In the genomic region with DNA sequence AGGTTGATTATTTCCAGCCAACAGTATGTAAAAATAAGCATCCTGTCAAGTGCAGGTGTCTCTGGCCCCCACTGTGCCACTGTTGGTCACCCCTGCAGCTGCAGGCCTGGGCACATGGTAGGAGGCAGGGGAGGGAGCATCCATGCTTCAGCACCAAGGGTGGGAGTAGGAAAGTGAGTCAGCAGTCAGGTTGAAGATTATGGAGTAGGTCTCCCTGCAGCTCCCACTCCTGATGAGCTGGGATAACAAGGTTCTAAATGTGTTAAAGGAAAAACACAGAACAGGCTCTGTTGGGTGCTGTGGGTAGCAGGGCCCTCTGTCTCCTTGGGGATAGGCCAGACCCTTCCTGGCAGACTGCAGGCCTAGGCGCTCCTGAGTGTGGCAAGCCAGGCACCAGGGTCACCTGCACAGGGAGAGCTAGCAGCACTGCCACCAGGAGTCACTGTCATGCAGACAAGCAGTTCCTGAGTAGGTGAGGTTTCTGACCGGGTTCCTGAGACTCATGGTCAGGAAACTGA, we compare ENCODE assay signal across 8 cellular contexts. TPM values are rescaled to one million over a fixed set of nuclear protein-coding genes. Genes with fewer than 3 reads are reported as not detected.
DNase-seq lines count a peak whose midpoint lies in the region; ATAC-seq, FAIRE-seq and TF ChIP-seq lines count a peak whose summit lies in the region.

No MANE protein-coding gene starts in this region.

- TF ChIP-seq CTCF in A549 (IDR thresholded peaks at IDR 0.05), result no peak

- H3K27ac ChIP-seq in A549, result no peak overlapping the region
- no peak overlapping the region for H3K27ac ChIP-seq in SJCRH30

- ATAC-seq in A549 (peak; percentile 61 to 77; a peak in 3 of 6 replicates), HG03342 (IDR thresholded peaks at IDR 0.05; ENCODE audit: unreplicated experiment) (peak; percentile 65)

- peak in 1 of 2 experiments; percentile 27 for DNase-seq in A549 (ENCODE audit: low read depth in 1 of 2, low spot score in 1 of 2)
- DNase-seq in GM18507 (ENCODE audit: extremely low spot score, insufficient read length, low read depth), result peak; percentile 50
- peak; percentile 4 to 10 for DNase-seq in activated CD4-positive, alpha-beta T cell treated with anti-CD3 and anti-CD28 coated beads, Interleukin-2, amount 50 U/mL, for 4 hours
- DNase-seq in kidney glomerular epithelial cell (lab: John Stamatoyannopoulos, UW), result peak; percentile 18
- DNase-seq in SJCRH30, result no peak
- DNase-seq in hippocampal formation (lab: John Stamatoyannopoulos, UW), result no peak
- DNase-seq in NCI-H2107 treated with DMSO at 0.1 percent for 48 hours (lab: John Stamatoyannopoulos, UW; ENCODE audit: unreplicated experiment), result no peak

- POLR2A ChIA-PET in A549 (lab: Yijun Ruan, JAX), result no interaction called here

- H3K4me3 ChIP-seq in A549, result no peak overlapping the region
- no peak overlapping the region for H3K4me3 ChIP-seq in SJCRH30

- no peak for TF ChIP-seq POLR2A in A549 (IDR thresholded peaks at IDR 0.05; ENCODE audit: low read length)

- TF ChIP-seq RAD21 in A549 (conservative IDR thresholded peaks at IDR 0.05 in 1 of 2, IDR thresholded peaks at IDR 0.05 in 1 of 2), result no peak

- H3K4me2 ChIP-seq in A549, result no peak overlapping the region

- H3K9me3 ChIP-seq in A549 (no peaks in the 10 kb centered on the region), SJCRH30 (replicated peaks) (no peaks in the 10 kb centered on the region)

- TF ChIP-seq EP300 in A549 (IDR thresholded peaks at IDR 0.05), result no peak

- 82% methylated on average over 2 of the region's 2 CpGs for WGBS in A549 (ENCODE audit: missing lambda C conversion rate)

- H3K4me1 ChIP-seq in A549 (no peaks in the 10 kb centered on the region), SJCRH30 (no peaks in the 10 kb centered on the region)

- H3K27me3 ChIP-seq in SJCRH30, result no peaks in the 10 kb centered on the region

- FAIRE-seq in A549 (lab: Jason Lieb, UNC) (no peak), GM18507 (lab: Jason Lieb, UNC) (peak; percentile 83)

- CTCF ChIA-PET in A549 (lab: Yijun Ruan, JAX), result interaction anchor here (0.6 to 1.2 kb wide), 4 partner anchors 24 to 186 kb away, joined by 3 to 5 read pairs (median 3); no protein-coding TSS in a partner anchor

- peaks cover 14% of the 10 kb centered on the region for H3K36me3 ChIP-seq in SJCRH30

TF ChIP-seq in A549, 52 proteins besides CTCF, POLR2A, EP300 and RAD21:
- TF ChIP-seq GATA3 (IDR thresholded peaks at IDR 0.05; ENCODE audit: borderline replicate concordance), result no peak
- no peak for TF ChIP-seq EHF (CRISPR knock-in tag; IDR thresholded peaks at IDR 0.05)
TF ChIP-seq in A549: peak in this region for 0.

RNA-seq across cellular contexts. Expression of a gene that starts 59.3 kb away (rescaled TPM):
- polyA plus RNA-seq in A549 (2011; rRNA removed), result 66.3 and 84.2 TPM in 2 replicates
- 30.0 and 34.8 TPM in 2 replicates for polyA plus RNA-seq in A549 (2012; cell fraction: cytosol; rRNA removed)
- polyA plus RNA-seq in A549 (2012; cell fraction: nucleus; rRNA removed), result 54.8 and 84.9 TPM in 2 replicates
- polyA plus RNA-seq in A549 (2017; fragmentation: RNase III; extraction: RNeasy Plus Mini Kit Qiagen cat#74134 plus additional on column Dnase treatment), result 41.7 to 44.3 TPM (median 42.8 TPM) in 3 replicates
- 68.5 and 70.6 TPM in 2 replicates for polyA minus RNA-seq in A549 (2011; rRNA and poly(A)+ RNA removed)
- total RNA-seq in SJCRH30 (2014; rRNA removed; shearing (Covaris generic)), result 57.6 and 60.2 TPM in 2 replicates

Comparison
In these comparisons a context has a peak if more than half of its experiments do, and no peak if none do; other contexts are left out.
1. DNase-seq: peak in GM18507 (single experiment), activated CD4-positive, alpha-beta T cell treated with anti-CD3 and anti-CD28 coated beads, Interleukin-2, amount 50 U/mL, for 4 hours (2 of 2) and kidney glomerular epithelial cell (single experiment); none in SJCRH30 (0 of 2), hippocampal formation (0 of 2) and NCI-H2107 treated with DMSO at 0.1 percent for 48 hours (single experiment).